In the genomic region with DNA sequence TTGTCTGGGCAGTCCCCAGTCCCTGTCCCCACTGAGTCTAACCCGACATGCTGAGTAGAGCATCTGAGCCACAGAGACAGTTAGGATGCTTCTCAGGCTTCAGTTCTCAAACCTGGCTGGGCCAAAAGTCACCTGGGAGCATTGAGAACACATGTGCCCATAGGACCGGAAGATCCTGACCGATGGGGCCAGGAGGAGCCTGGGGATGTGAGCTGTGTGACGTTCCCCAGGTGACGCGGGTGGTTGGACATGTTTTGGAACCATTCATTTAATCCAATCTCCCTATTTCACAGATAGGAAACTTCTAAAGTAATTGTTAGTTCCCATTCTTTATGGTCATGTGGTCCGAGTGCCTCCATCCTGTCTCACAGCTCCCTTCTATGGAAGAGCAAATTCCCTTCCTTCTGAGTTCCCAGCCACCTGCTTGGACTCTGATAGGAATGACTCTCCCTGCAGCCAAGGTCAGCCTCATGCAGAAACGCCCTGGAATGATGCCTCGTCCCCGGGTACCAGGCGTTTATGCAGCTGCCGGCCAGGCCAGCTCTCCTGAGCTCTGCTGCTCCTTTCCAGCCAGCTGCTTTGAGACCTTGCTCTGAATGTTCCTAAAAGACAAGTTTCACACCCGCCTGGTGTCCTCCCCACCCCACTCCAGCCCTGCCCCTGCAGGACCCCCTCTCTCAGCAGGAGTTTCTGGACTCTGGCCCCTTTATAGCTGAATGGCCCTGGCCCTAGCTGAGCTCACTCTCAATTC, we compare ENCODE assay signal across 1 cellular context.
TF ChIP-seq lines count a peak whose summit lies in the region.

No MANE protein-coding gene starts in this region.

TF ChIP-seq in IMR-90, 13 proteins besides CTCF, POLR2A, EP300 and RAD21 (continued from another document):
- TF ChIP-seq, protein P1, sequence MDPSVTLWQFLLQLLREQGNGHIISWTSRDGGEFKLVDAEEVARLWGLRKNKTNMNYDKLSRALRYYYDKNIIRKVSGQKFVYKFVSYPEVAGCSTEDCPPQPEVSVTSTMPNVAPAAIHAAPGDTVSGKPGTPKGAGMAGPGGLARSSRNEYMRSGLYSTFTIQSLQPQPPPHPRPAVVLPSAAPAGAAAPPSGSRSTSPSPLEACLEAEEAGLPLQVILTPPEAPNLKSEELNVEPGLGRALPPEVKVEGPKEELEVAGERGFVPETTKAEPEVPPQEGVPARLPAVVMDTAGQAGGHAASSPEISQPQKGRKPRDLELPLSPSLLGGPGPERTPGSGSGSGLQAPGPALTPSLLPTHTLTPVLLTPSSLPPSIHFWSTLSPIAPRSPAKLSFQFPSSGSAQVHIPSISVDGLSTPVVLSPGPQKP (IDR thresholded peaks at IDR 0.05; ENCODE audit: borderline replicate concordance, low read depth, low read length), result no peak
